12 cellular contexts compared by ENCODE assay signal in the genomic region with DNA sequence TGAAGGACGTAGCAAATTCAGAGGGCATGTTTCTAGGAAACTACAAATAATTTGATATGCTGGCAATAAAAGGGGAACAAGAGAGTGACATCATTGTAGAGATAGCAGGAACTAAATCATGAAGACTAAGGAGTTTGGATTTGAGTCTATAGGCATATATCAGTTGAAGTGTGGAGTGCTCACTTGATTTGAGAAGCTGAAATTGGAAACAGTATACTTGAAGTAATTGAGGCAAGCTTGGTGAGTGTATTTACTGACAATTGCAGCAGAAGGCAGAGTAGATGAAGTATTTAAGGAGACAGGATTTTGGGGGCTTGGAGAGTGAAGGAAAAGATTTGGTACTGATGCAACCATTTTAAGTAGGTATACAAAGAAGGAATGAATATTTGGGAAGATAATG. TPM values are rescaled to one million over a fixed set of nuclear protein-coding genes. Genes with fewer than 3 reads are reported as not detected.
DNase-seq lines count a peak whose midpoint lies in the region; ATAC-seq, FAIRE-seq and TF ChIP-seq lines count a peak whose summit lies in the region.
"Had no signal": no experiment of that assay in that cellular context is flagged by ENCODE, and none has a peak within 500 bp of the region (broad histone marks: within the 10 kb centered on the region; RNA-seq: fewer than 3 reads in every experiment).

No MANE protein-coding gene starts in this region.

- no peak for FAIRE-seq in GM12878 (lab: Jason Lieb, UNC)
- FAIRE-seq: colon, D721Med had no signal

- H3K27ac ChIP-seq in ACC112 (ENCODE audit: low read depth, low read length) (peak overlapping the region; percentile 83), GM12878 (ENCODE audit: control insufficient read depth, insufficient read depth) (peak overlapping the region; percentile 60), uterus (no peak overlapping the region), vagina (no peak overlapping the region)
- H3K27ac ChIP-seq: parathyroid adenoma had no signal

- SMC1A ChIA-PET in GM12878 (lab: Charles Lee; ENCODE audit: uncharacterized antibody, unreplicated experiment), result interaction anchor here (0.8 to 4.3 kb wide), 17 partner anchors 9 to 89 kb away, joined by 3 to 44 read pairs (median 4); partner anchors contain the start of gene ZMPSTE24

- H3K9me3 ChIP-seq in GM12878 (replicated peaks; ENCODE audit: control insufficient read depth, insufficient read depth, low read length) (no peaks in the 10 kb centered on the region), uterus (no peaks in the 10 kb centered on the region), vagina (no peaks in the 10 kb centered on the region)

- H3K4me3 ChIP-seq in ACC112 (ENCODE audit: low read depth, low read length), result peak overlapping the region; percentile 4; the same call in 1 of the 2 replicates
- H3K4me3 ChIP-seq in GM12878, result no peak overlapping the region
- no peak overlapping the region for H3K4me3 ChIP-seq in uterus
- no peak overlapping the region for H3K4me3 ChIP-seq in vagina

- TF ChIP-seq CTCF in GM12878 (IDR thresholded peaks at IDR 0.05 in 2 of 3, conservative IDR thresholded peaks at IDR 0.05 in 1 of 3; ENCODE audit: control insufficient read depth in 2 of 3, extremely low read depth in 1 of 3, insufficient read depth in 1 of 3, low read depth in 3 of 3, low read length in 3 of 3) (no peak), uterus (IDR thresholded peaks at IDR 0.05) (no peak), vagina (IDR thresholded peaks at IDR 0.05) (no peak)

- intact Hi-C loops in GM12878 (cut with micrococcal nuclease; ENCODE audit: unreplicated experiment) (no loop called here), uterus (cut with DNase I; ENCODE audit: low total_unique reads) (no loop called here), vagina (cut with DNase I) (no loop called here)

- H3K4me1 ChIP-seq in ACC112 (ENCODE audit: control insufficient read depth, insufficient read depth, low read length, unreplicated experiment) (peaks cover 55% of the 10 kb centered on the region), GM12878 (ENCODE audit: control insufficient read depth, insufficient read depth, low read length) (peaks cover 13% of the 10 kb centered on the region), uterus (no peaks in the 10 kb centered on the region), vagina (peaks cover 4% of the 10 kb centered on the region)
- H3K4me1 ChIP-seq: parathyroid adenoma had no signal

- H3K9ac ChIP-seq in GM12878 (ENCODE audit: control insufficient read depth, insufficient read depth, low read length), result no peak overlapping the region
- H3K9ac ChIP-seq: parathyroid adenoma had no signal

- DNase-seq in GM12878 (ENCODE audit: low read depth, low spot score) (no peak), NCI-H1694 treated with DMSO at 0.1 percent for 48 hours (lab: John Stamatoyannopoulos, UW) (no peak), uterus (no peak), vagina (ENCODE audit: extremely low spot score in 2 of 2) (no peak)
- no peak for DNase-seq in activated CD4-positive, alpha-beta T cell treated with anti-CD3 and anti-CD28 coated beads for 48 hours
- DNase-seq: NCI-H82 had no signal

- H3K4me2 ChIP-seq in GM12878 (ENCODE audit: control insufficient read depth, insufficient read depth), result peak overlapping the region; percentile 69

- 15% methylated on average over 1 of the region's 1 CpG for WGBS in GM12878 (ENCODE audit: insufficient coverage, insufficient replicate concordance, low lambda C conversion rate, missing lambda C conversion rate)

- no peak for TF ChIP-seq RAD21 in GM12878 (IDR thresholded peaks at IDR 0.05; ENCODE audit: insufficient read depth, low read depth, low read length)

- BruUV-seq in GM12878 (replicated peaks; lab: Mats Ljungman, UMichigan), result no TSS peak

- H3K79me2 ChIP-seq in ACC112 (ENCODE audit: control insufficient read depth, insufficient read depth, low read length, unreplicated experiment) (no peaks in the 10 kb centered on the region), GM12878 (ENCODE audit: control insufficient read depth, insufficient read depth, low read length) (no peaks in the 10 kb centered on the region)
- H3K79me2 ChIP-seq: parathyroid adenoma had no signal

- H3K36me3 ChIP-seq in ACC112 (ENCODE audit: insufficient read depth, low read length) (peaks cover 26% of the 10 kb centered on the region), GM12878 (ENCODE audit: control insufficient read depth in 2 of 2, insufficient read depth in 2 of 2, low read length in 1 of 2) (peaks cover 0 to 23% of the 10 kb centered on the region in 2 experiments; a peak in 3 of 4 replicates), uterus (no peaks in the 10 kb centered on the region), vagina (peaks cover 5 to 9% of the 10 kb centered on the region in 2 donors)

- ATAC-seq in GM19035 (IDR thresholded peaks at IDR 0.05; ENCODE audit: unreplicated experiment) (peak; percentile 9), HG03442 (IDR thresholded peaks at IDR 0.05; ENCODE audit: unreplicated experiment) (peak; percentile 13), GM12878 (peak; percentile 41)

- no peak for TF ChIP-seq EP300 in GM12878 (IDR thresholded peaks at IDR 0.05; ENCODE audit: borderline replicate concordance in 1 of 2, control insufficient read depth in 1 of 2, low read depth in 2 of 2, low read length in 2 of 2)

- in situ Hi-C loops in GM12878 (cut with MboI), result no loop called here

- H2AFZ ChIP-seq in ACC112 (ENCODE audit: low read length, unreplicated experiment) (no peak overlapping the region), GM12878 (ENCODE audit: control insufficient read depth, low read depth, low read length) (no peak overlapping the region)
- H2AFZ ChIP-seq: parathyroid adenoma had no signal

- TF ChIP-seq POLR2A in GM12878 (IDR thresholded peaks at IDR 0.05; ENCODE audit: low read depth, low read length) (no peak), uterus (IDR thresholded peaks at IDR 0.05) (no peak), vagina (IDR thresholded peaks at IDR 0.05) (no peak)

- RAD21 ChIA-PET in GM12878 (lab: Charles Lee; ENCODE audit: unreplicated experiment), result interaction anchor here (1.0 to 4.0 kb wide), 9 partner anchors 10 to 163 kb away, joined by 3 to 28 read pairs (median 4); no protein-coding TSS in a partner anchor

- H3K27me3 ChIP-seq in ACC112 (ENCODE audit: insufficient read depth, low read length) (no peaks in the 10 kb centered on the region), GM12878 (replicated peaks in 1 of 2; ENCODE audit: control insufficient read depth in 2 of 2, insufficient read depth in 2 of 2, low read length in 1 of 2) (no peaks in the 10 kb centered on the region), uterus (no peaks in the 10 kb centered on the region), vagina (no peaks in the 10 kb centered on the region)

- H4K20me1 ChIP-seq in GM12878 (ENCODE audit: control insufficient read depth, insufficient read depth), result no peaks in the 10 kb centered on the region

- POLR2A ChIA-PET in GM12878 (lab: Charles Lee), result interaction anchor here (0.5 to 3.3 kb wide), 11 partner anchors 10 to 152 kb away, joined by 3 to 23 read pairs (median 5); partner anchors contain the start of gene ZMPSTE24

- CTCF ChIA-PET in GM12878 (lab: Yijun Ruan, JAX), result interaction anchor here (0.9 to 6.9 kb wide), 10 partner anchors 10 to 97 kb away, joined by 3 to 33 read pairs (median 8); partner anchors contain the start of gene ZMPSTE24

TF ChIP-seq in GM12878, 131 proteins besides CTCF, POLR2A, EP300 and RAD21 (continues in another document):
- TF ChIP-seq POLR2AphosphoS2 (IDR thresholded peaks at IDR 0.05; ENCODE audit: low read depth, low read length) (peak; percentile 30; the same call in 1 of the 2 replicates), SMARCA5 (IDR thresholded peaks at IDR 0.05) (peak; percentile 19; the same call in 1 of the 2 replicates)

RNA-seq across cellular contexts. Expression of gene TMCO2, which starts 6.4 kb away (rescaled TPM):
- not detected in 2 replicates for total RNA-seq in GM12878 (2013; cell fraction: nucleolus; rRNA removed)
- total RNA-seq in GM12878 (2014; rRNA removed) (not detected in 2 replicates), GM12878 (2014; rRNA removed; fragmentation: Illumina TruSeq; extraction: Trizol) (not detected in 2 replicates), GM12878 (2021) (not detected in 2 replicates), uterus (not detected), vagina (not detected)
- polyA plus RNA-seq in GM12878 (2011; ENCODE audit: low read depth), result not detected
- polyA plus RNA-seq in GM12878 (2011; rRNA removed) (not detected in 2 replicates), GM12878 (2014; fragmentation: Illumina TruSeq; extraction: Trizol) (not detected in 2 replicates), GM12878 (2014; fragmentation: Nextera tagmentation; extraction: Ambion mirVana) (not detected), GM12878 (2014; rRNA removed) (not detected in 2 replicates), GM12878 (2016; fragmentation: Nextera tagmentation; extraction: Ambion mirVana) (not detected)
- polyA plus RNA-seq in GM12878 (2011; cell fraction: cytosol; rRNA removed), result not detected in 2 replicates
- polyA plus RNA-seq in GM12878 (2011; cell fraction: nucleus; rRNA removed), result not detected in 2 replicates
- not detected in 2 replicates for polyA plus RNA-seq in GM12878 (2012)
- not detected in 2 replicates for polyA minus RNA-seq in GM12878 (2011; rRNA and poly(A)+ RNA removed)
- polyA minus RNA-seq in GM12878 (2011; cell fraction: cytosol; rRNA and poly(A)+ RNA removed), result not detected in 2 replicates
- not detected in 2 replicates for polyA minus RNA-seq in GM12878 (2011; cell fraction: nucleus; rRNA and poly(A)+ RNA removed)

RNA-seq across cellular contexts. Expression of gene ZMPSTE24, which starts 16.7 kb away (rescaled TPM):
- total RNA-seq in GM12878 (2013; cell fraction: nucleolus; rRNA removed), result 21.9 and 30.3 TPM in 2 replicates
- total RNA-seq in GM12878 (2014; rRNA removed), result 40.2 and 52.9 TPM in 2 replicates
- total RNA-seq in GM12878 (2014; rRNA removed; fragmentation: Illumina TruSeq; extraction: Trizol), result 44.5 and 47.0 TPM in 2 replicates
- total RNA-seq in GM12878 (2021), result 32.1 and 32.6 TPM in 2 replicates
- 7.6 TPM for polyA plus RNA-seq in GM12878 (2011; ENCODE audit: low read depth)
- 21.5 and 27.1 TPM in 2 replicates for polyA plus RNA-seq in GM12878 (2011; rRNA removed)
- polyA plus RNA-seq in GM12878 (2011; cell fraction: cytosol; rRNA removed), result 6.5 and 6.6 TPM in 2 replicates
- polyA plus RNA-seq in GM12878 (2011; cell fraction: nucleus; rRNA removed), result 4.4 and 7.2 TPM in 2 replicates
- 12.7 and 14.7 TPM in 2 replicates for polyA plus RNA-seq in GM12878 (2012)
- 48.5 and 64.7 TPM in 2 replicates for polyA plus RNA-seq in GM12878 (2014; fragmentation: Illumina TruSeq; extraction: Trizol)
- polyA plus RNA-seq in GM12878 (2014; fragmentation: Nextera tagmentation; extraction: Ambion mirVana), result 10 to 100 TPM; 30.1 to 56.0 TPM
- 23.2 and 30.1 TPM in 2 replicates for polyA plus RNA-seq in GM12878 (2014; rRNA removed)
- polyA plus RNA-seq in GM12878 (2016; fragmentation: Nextera tagmentation; extraction: Ambion mirVana), result 10 to 100 TPM; 82.7 to 84.4 TPM
- 9.8 and 14.6 TPM in 2 replicates for polyA minus RNA-seq in GM12878 (2011; rRNA and poly(A)+ RNA removed)
- polyA minus RNA-seq in GM12878 (2011; cell fraction: cytosol; rRNA and poly(A)+ RNA removed), result 7.5 and 8.5 TPM in 2 replicates
- polyA minus RNA-seq in GM12878 (2011; cell fraction: nucleus; rRNA and poly(A)+ RNA removed), result 3.0 and 5.2 TPM in 2 replicates
- total RNA-seq in uterus, result 10 to 100 TPM; 17.9 to 79.1 (median 56.2) TPM
- 25.5 TPM for total RNA-seq in vagina

Comparison
In these comparisons a context has a peak if more than half of its experiments do, and no peak if none do; other contexts are left out.
1. H3K27ac ChIP-seq: peak in ACC112 (single experiment) and GM12878 (single experiment); none in uterus (0 of 2) and vagina (single experiment).
2. Peak in every context shown above with its lines, with median percentiles within 50 percentile points of each other: ATAC-seq.